ENCODE assay signal across 8 cellular contexts in the genomic region with DNA sequence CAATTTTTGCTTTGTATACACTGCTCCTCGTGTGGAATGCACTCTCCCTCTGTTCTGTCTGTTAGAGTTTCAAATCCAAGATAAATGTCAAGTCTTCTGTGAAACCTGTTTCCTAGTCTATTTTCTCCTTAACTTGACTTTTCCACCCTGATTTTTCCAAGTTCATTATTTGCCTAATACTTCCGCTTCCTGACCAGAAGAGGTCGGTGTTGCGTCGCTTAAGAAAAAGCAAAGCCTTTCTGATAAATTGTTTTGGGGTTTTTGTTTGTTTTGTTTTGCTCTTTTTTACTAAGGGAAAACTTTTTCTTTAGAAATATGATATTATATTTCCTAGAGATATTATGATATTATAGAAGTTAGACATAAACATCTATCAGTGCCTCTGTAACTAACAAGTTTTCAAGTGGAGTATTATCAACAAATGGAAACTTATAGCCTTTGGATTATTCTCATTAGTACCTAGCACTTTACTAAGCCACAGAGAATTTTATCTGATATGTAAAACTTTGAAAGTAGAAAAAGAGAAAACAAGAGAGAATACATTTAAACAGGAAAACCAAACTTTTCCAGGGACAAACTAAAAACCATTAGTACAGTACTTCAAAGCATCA. TPM values are rescaled to one million over a fixed set of nuclear protein-coding genes. Genes with fewer than 3 reads are reported as not detected.
DNase-seq lines count a peak whose midpoint lies in the region; ATAC-seq, FAIRE-seq and TF ChIP-seq lines count a peak whose summit lies in the region.

No MANE protein-coding gene starts in this region.

- H3K4me3 ChIP-seq in OCI-LY3 (ENCODE audit: low read length) = peak overlapping the region; percentile 66

- H3K4me2 ChIP-seq in OCI-LY3 (ENCODE audit: low read length) = peak overlapping the region; percentile 86

- peaks cover 10% of the 10 kb centered on the region for H3K4me1 ChIP-seq in OCI-LY3 (ENCODE audit: low read length)

- H3K36me3 ChIP-seq in OCI-LY3 (replicated peaks; ENCODE audit: low read depth, low read length) = no peaks in the 10 kb centered on the region

- no peaks in the 10 kb centered on the region for H3K27me3 ChIP-seq in OCI-LY3 (ENCODE audit: low read depth, low read length)

- H2AFZ ChIP-seq in OCI-LY3 (ENCODE audit: low read depth, low read length) = peak overlapping the region; percentile 95

- intact Hi-C loops in sciatic nerve (cut with DNase I) = loop anchor here (10.0 kb wide), 1 partner anchor 128 kb away; no protein-coding TSS in a partner anchor

- no peaks in the 10 kb centered on the region for H3K79me2 ChIP-seq in OCI-LY3 (ENCODE audit: low read length)

- no peak overlapping the region for H3K27ac ChIP-seq in OCI-LY3 (ENCODE audit: low read length)

- FAIRE-seq in GM19239 (lab: Jason Lieb, UNC) = peak; percentile 65

- ATAC-seq in HG02973 (IDR thresholded peaks at IDR 0.05; ENCODE audit: unreplicated experiment) (no peak), sciatic nerve (no peak)

- H3K9me3 ChIP-seq in OCI-LY3 (ENCODE audit: insufficient read depth, low read length) = no peaks in the 10 kb centered on the region

- H4K20me1 ChIP-seq in OCI-LY3 (ENCODE audit: insufficient read depth, low read length) = no peaks in the 10 kb centered on the region

- DNase-seq in COLO829 (ENCODE audit: low spot score) (peak; percentile 31), GM19239 (ENCODE audit: insufficient read length, low spot score) (no peak), dermis blood vessel endothelial cell (peak; percentile 70), myocyte (ENCODE audit: low read depth) (peak; percentile 59), sciatic nerve (ENCODE audit: low spot score) (no peak)
- DNase-seq in activated CD4-positive, CD25-positive, alpha-beta regulatory T cell treated with anti-CD3 and anti-CD28 coated beads, Interleukin-2, amount 50 U/mL, for 72 hours = no peak

- H3K9ac ChIP-seq in OCI-LY3 (ENCODE audit: low read length) = peak overlapping the region; percentile 38; the same call in 1 of the 2 replicates

- peak; percentile 79 for TF ChIP-seq CTCF in OCI-LY3 (IDR thresholded peaks at IDR 0.05; ENCODE audit: low read depth, low read length)

RNA-seq across cellular contexts. Expression of gene PHAX, which starts 55.8 kb away (rescaled TPM):
- total RNA-seq in dermis blood vessel endothelial cell (60.7 and 67.4 TPM in 2 replicates), myocyte (33.2 and 40.5 TPM in 2 replicates), sciatic nerve (42.5 TPM)
- 33.8 TPM for polyA plus RNA-seq in myocyte (2012)

Comparison
In these comparisons a context has a peak if more than half of its experiments do, and no peak if none do; other contexts are left out.
1. DNase-seq: peak in COLO829 (single experiment), dermis blood vessel endothelial cell (single experiment) and myocyte (single experiment); none in GM19239 (single experiment), activated CD4-positive, CD25-positive, alpha-beta regulatory T cell treated with anti-CD3 and anti-CD28 coated beads, Interleukin-2, amount 50 U/mL, for 72 hours (single experiment) and sciatic nerve (single experiment).